11 cellular contexts compared by ENCODE assay signal in the genomic region with DNA sequence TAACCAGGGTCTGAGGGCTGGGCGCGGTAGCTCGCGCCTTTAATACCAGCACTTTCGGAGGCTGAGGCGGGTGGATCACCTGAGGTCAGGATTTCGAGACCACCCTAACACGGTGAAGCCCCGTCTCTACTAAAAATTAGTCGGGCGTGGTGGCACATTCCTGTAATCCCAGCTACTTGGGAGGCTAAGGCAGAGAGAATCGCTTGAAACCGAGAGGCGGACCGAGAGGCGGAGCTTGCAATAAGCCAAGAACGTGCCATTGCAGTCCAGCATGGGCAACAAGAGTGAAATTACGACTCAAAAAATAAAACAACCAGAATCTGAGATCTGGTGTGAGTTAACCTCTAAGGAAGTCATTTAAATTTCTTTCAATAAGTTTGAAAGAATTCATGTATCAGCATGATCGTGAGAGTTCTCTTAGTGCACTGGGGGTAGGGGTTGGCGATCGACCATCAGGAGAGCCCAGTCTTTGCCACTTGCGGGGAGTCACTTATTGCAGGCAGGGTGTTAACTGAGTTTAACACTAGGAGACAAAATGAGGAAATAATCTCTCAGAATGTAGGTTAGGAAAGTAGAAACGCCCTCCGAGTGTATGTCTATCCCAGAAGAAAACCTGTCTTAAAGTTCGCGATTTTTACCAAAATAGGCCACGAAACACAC.
DNase-seq lines count a peak whose midpoint lies in the region; ATAC-seq, FAIRE-seq and TF ChIP-seq lines count a peak whose summit lies in the region.
"Had no signal": no experiment of that assay in that cellular context is flagged by ENCODE, and none has a peak within 500 bp of the region (broad histone marks: within the 10 kb centered on the region; RNA-seq: fewer than 3 reads in every experiment).

No MANE protein-coding gene starts in this region.

- peaks cover 7% of the 10 kb centered on the region for H3K36me3 Mint-ChIP-seq in T-helper 1 cell treated with Interleukin-12 subunit alpha and Interleukin-12 subunit beta and Interleukin-4 antibody, amounts not matched to agents 30 μg/mL and 1 μg/mL, for 36 hours (ENCODE audit: low read depth)
- H3K36me3 Mint-ChIP-seq in activated B cell treated with CpG ODN at 0.5 μM for 24 hours (ENCODE audit: low read depth): peaks cover 2% of the 10 kb centered on the region

- peaks cover 18% of the 10 kb centered on the region for H3K27me3 ChIP-seq in osteoblast (ENCODE audit: insufficient read depth, low read length)
- peaks cover 8 to 66% (median 39%) of the 10 kb centered on the region in 4 donors for H3K27me3 ChIP-seq in pancreas

- peak overlapping the region; percentile 43 for H3K27ac Mint-ChIP-seq in T-helper 1 cell treated with Interleukin-12 subunit alpha and Interleukin-12 subunit beta and Interleukin-4 antibody, amounts not matched to agents 30 μg/mL and 1 μg/mL, for 36 hours
- H3K27ac Mint-ChIP-seq in activated B cell treated with CpG ODN at 0.5 μM for 24 hours: peak overlapping the region; percentile 31

- peak overlapping the region; percentile 24 for H3K4me3 Mint-ChIP-seq in T-helper 1 cell treated with Interleukin-12 subunit alpha and Interleukin-12 subunit beta and Interleukin-4 antibody, amounts not matched to agents 30 μg/mL and 1 μg/mL, for 36 hours
- H3K4me3 Mint-ChIP-seq in activated B cell treated with CpG ODN at 0.5 μM for 24 hours: no peak overlapping the region

- ATAC-seq in activated B cell treated with CpG ODN at 0.5 μM for 24 hours (ENCODE audit: low read depth) (no peak), pancreas (no peak), HG02938 (IDR thresholded peaks at IDR 0.05; ENCODE audit: unreplicated experiment) (no peak)
- ATAC-seq: esophagus mucosa had no signal

- peak overlapping the region; percentile 17 for H3K4me3 ChIP-seq in fibroblast of pulmonary artery (replicated peaks; ENCODE audit: low read depth, low read length)
- peak overlapping the region; percentile 39 for H3K4me3 ChIP-seq in osteoblast (ENCODE audit: insufficient read depth, low read length)
- H3K4me3 ChIP-seq in pancreas: no peak overlapping the region
- H3K4me3 ChIP-seq: lung had no signal

- peak overlapping the region; percentile 66 for H3K4me2 ChIP-seq in osteoblast (ENCODE audit: insufficient read depth, low read length)

- no peak for DNase-seq in T-helper 1 cell
- DNase-seq in activated B cell treated with CpG ODN at 0.5 μM for 24 hours: no peak
- DNase-seq in fibroblast of pulmonary artery (ENCODE audit: low read depth): no peak
- no peak for DNase-seq in osteoblast (ENCODE audit: insufficient read length, low spot score, missing footprints)
- no peak for DNase-seq in pancreas
- DNase-seq in NK-92 treated with Interleukin-12 subunit alpha and Interleukin-12 subunit beta, amount 100 ng/mL, for 24 hours (lab: John Stamatoyannopoulos, UW): no peak
- DNase-seq: NCI-H69 had no signal

- peaks cover 21% of the 10 kb centered on the region for H3K4me1 Mint-ChIP-seq in T-helper 1 cell treated with Interleukin-12 subunit alpha and Interleukin-12 subunit beta and Interleukin-4 antibody, amounts not matched to agents 30 μg/mL and 1 μg/mL, for 36 hours (ENCODE audit: low read depth)
- peaks cover 15% of the 10 kb centered on the region for H3K4me1 Mint-ChIP-seq in activated B cell treated with CpG ODN at 0.5 μM for 24 hours

- POLR2A ChIA-PET in activated B cell treated with CpG ODN at 0.5 μM for 24 hours (lab: Charles Lee): no interaction called here

- no peak overlapping the region for H3K27ac ChIP-seq in osteoblast (ENCODE audit: low read depth, low read length)
- H3K27ac ChIP-seq in pancreas: no peak overlapping the region

- intact Hi-C loops in activated B cell treated with CpG ODN at 0.5 μM for 24 hours (cut with micrococcal nuclease) (loop anchor here (10.0 kb wide), 2 partner anchors 1105 to 1135 kb away; no protein-coding TSS in a partner anchor), pancreas (cut with DNase I) (no loop called here)

- H3K4me1 ChIP-seq in osteoblast (ENCODE audit: insufficient read depth, low read length) (no peaks in the 10 kb centered on the region), pancreas (no peaks in the 10 kb centered on the region)

- CTCF ChIA-PET in activated B cell treated with CpG ODN at 0.5 μM for 24 hours (lab: Charles Lee): interaction anchor here (1.5 kb wide), 1 partner anchor 9 kb away, joined by 4 read pairs; no protein-coding TSS in a partner anchor

- TF ChIP-seq CTCF in activated B cell treated with CpG ODN at 0.5 μM for 24 hours (IDR thresholded peaks at IDR 0.05) (no peak), fibroblast of pulmonary artery (IDR thresholded peaks at IDR 0.05; ENCODE audit: low read length, missing control alignments) (no peak), osteoblast (IDR thresholded peaks at IDR 0.05; ENCODE audit: extremely low read depth, low read depth, low read length) (no peak), pancreas (IDR thresholded peaks at IDR 0.05) (no peak)

- peak overlapping the region; percentile 6 for H2AFZ ChIP-seq in osteoblast (ENCODE audit: low read length)

- H3K9me3 Mint-ChIP-seq in T-helper 1 cell treated with Interleukin-12 subunit alpha and Interleukin-12 subunit beta and Interleukin-4 antibody, amounts not matched to agents 30 μg/mL and 1 μg/mL, for 36 hours: peaks cover 4% of the 10 kb centered on the region
- peaks cover 5% of the 10 kb centered on the region for H3K9me3 Mint-ChIP-seq in activated B cell treated with CpG ODN at 0.5 μM for 24 hours

- 11 to 13% methylated on average over 27 of the region's 27 CpGs for WGBS in pancreas, 2 donors

- no peak for FAIRE-seq in pancreas (lab: Jason Lieb, UNC)

- H4K20me1 ChIP-seq in osteoblast (ENCODE audit: insufficient read depth, low read length): no peaks in the 10 kb centered on the region

- H3K79me2 ChIP-seq in osteoblast (ENCODE audit: insufficient read depth, low read length): no peaks in the 10 kb centered on the region

- peaks cover 70% of the 10 kb centered on the region for H3K27me3 Mint-ChIP-seq in T-helper 1 cell treated with Interleukin-12 subunit alpha and Interleukin-12 subunit beta and Interleukin-4 antibody, amounts not matched to agents 30 μg/mL and 1 μg/mL, for 36 hours (ENCODE audit: low read depth)
- H3K27me3 Mint-ChIP-seq in activated B cell treated with CpG ODN at 0.5 μM for 24 hours: peaks cover 57% of the 10 kb centered on the region

- H3K9me3 ChIP-seq in osteoblast (ENCODE audit: low read depth, low read length) (no peaks in the 10 kb centered on the region), pancreas (no peaks in the 10 kb centered on the region)

- no peaks in the 10 kb centered on the region for H3K36me3 ChIP-seq in osteoblast (ENCODE audit: insufficient read depth, low read length)
- no peaks in the 10 kb centered on the region for H3K36me3 ChIP-seq in pancreas

Comparison
In these comparisons a context has a peak if more than half of its experiments do, and no peak if none do; other contexts are left out.
1. H3K4me3 ChIP-seq: peak in fibroblast of pulmonary artery (single experiment) and osteoblast (single experiment); none in pancreas (0 of 4).